Comparison of ENCODE assay signal across 7 cellular contexts in the genomic region with DNA sequence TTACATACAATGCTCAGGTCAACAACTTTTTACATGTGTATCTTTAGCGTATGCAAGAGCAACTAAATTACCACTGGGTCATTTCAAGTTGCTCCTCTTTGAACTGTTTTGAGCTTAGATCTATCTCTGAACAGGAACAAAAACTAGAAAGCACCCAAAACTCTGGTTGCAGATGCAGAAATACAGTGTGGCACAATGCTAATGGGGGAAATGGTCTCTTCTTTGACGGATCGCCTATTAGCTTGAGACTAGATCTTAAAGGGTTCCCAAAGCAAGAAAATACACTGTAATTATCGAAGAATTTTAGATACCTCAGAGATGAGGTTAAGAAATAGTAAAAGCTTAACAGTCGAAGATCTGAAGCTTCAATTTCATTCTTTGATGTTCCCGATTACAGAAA. TPM values are rescaled to one million over a fixed set of nuclear protein-coding genes. Genes with fewer than 3 reads are reported as not detected.
DNase-seq lines count a peak whose midpoint lies in the region; ATAC-seq, FAIRE-seq and TF ChIP-seq lines count a peak whose summit lies in the region.

No MANE protein-coding gene starts in this region.

- peak; percentile 64 for DNase-seq in GM12865 (ENCODE audit: low read depth)
- DNase-seq in MM.1S: peak; percentile 51
- no peak for DNase-seq in K562 (ENCODE audit: extremely low read depth in 1 of 4, low spot score in 3 of 4)
- no peak for DNase-seq in lung (ENCODE audit: low spot score)
- DNase-seq in activated effector memory CD4-positive, alpha-beta T cell treated with anti-CD3 and anti-CD28 coated beads, Interleukin-2, amount 50 U/mL, for 16 hours: no peak
- DNase-seq in hepatic stellate cell (ENCODE audit: low spot score): no peak

- no peaks in the 10 kb centered on the region for H3K27me3 ChIP-seq in MM.1S (replicated peaks; ENCODE audit: insufficient read depth, low read length)
- no peaks in the 10 kb centered on the region for H3K27me3 ChIP-seq in K562 (ENCODE audit: control insufficient read depth in 2 of 2, insufficient read depth in 2 of 2, low read length in 2 of 2)
- no peaks in the 10 kb centered on the region for H3K27me3 ChIP-seq in lung (ENCODE audit: control insufficient read depth, insufficient read depth)

- H3F3A ChIP-seq in MM.1S (ENCODE audit: insufficient read depth, low read length): peaks cover 42% of the 10 kb centered on the region

- H3K9ac ChIP-seq in MM.1S (ENCODE audit: low read length) (peak overlapping the region; percentile 86), K562 (ENCODE audit: insufficient read depth in 1 of 2, low read depth in 2 of 2, low read length in 2 of 2) (peak overlapping the region; percentile 89 to 97; a peak in 3 of 4 replicates)

- TF ChIP-seq CTCF in GM12865 (IDR thresholded peaks at IDR 0.05; ENCODE audit: insufficient read depth, low read depth, low read length, missing control alignments) (no peak), MM.1S (IDR thresholded peaks at IDR 0.05; ENCODE audit: low read length) (no peak), K562 (IDR thresholded peaks at IDR 0.05 in 2 of 3, conservative IDR thresholded peaks at IDR 0.05 in 1 of 3; ENCODE audit: insufficient read depth in 2 of 3, low read depth in 1 of 3, low read length in 3 of 3) (no peak), lung (IDR thresholded peaks at IDR 0.05; ENCODE audit: control extremely low read depth, extremely low read depth) (no peak)

- H3K9me1 ChIP-seq in K562 (ENCODE audit: control insufficient read depth, insufficient read depth, low read length): peaks cover 4% of the 10 kb centered on the region

- H3K79me2 ChIP-seq in MM.1S (ENCODE audit: low read length): peaks cover 58% of the 10 kb centered on the region
- H3K79me2 ChIP-seq in K562 (ENCODE audit: control insufficient read depth, insufficient read depth, low read length): peaks cover 57% of the 10 kb centered on the region

- in situ Hi-C loops in K562 (cut with MboI): no loop called here

- H3K9me2 ChIP-seq in MM.1S (replicated peaks; ENCODE audit: insufficient read depth, low read length): no peaks in the 10 kb centered on the region

- no peak for FAIRE-seq in K562 (lab: Jason Lieb, UNC)

- ATAC-seq in K562 (0 out of 3 replicates have a peak, but pooled peaks have one; percentile 1), lung (ENCODE audit: insufficient read depth, low FRiP score) (no peak)

- H2AFZ ChIP-seq in MM.1S (ENCODE audit: low read length) (peak overlapping the region; percentile 28; the same call in 1 of the 2 replicates), K562 (ENCODE audit: low read depth, low read length) (peak overlapping the region; percentile 91)

- H3K27ac ChIP-seq in MM.1S (ENCODE audit: low read length): peak overlapping the region; percentile 66; the same call in 1 of the 2 replicates
- H3K27ac ChIP-seq in K562 (ENCODE audit: extremely low read depth, low read depth, low read length): peak overlapping the region; percentile 86; the same call in 1 of the 3 replicates
- H3K27ac ChIP-seq in lung (ENCODE audit: low read depth in 1 of 2, low read length in 1 of 2): no peak overlapping the region
- H3K27ac ChIP-seq in urinary bladder (ENCODE audit: low read depth): no peak overlapping the region

- peak overlapping the region; percentile 90 for H3K4me3 ChIP-seq in GM12865 (ENCODE audit: low read depth, low read length)
- peak overlapping the region; percentile 71 for H3K4me3 ChIP-seq in MM.1S (ENCODE audit: low read length)
- peak overlapping the region; percentile 62 for H3K4me3 ChIP-seq in K562
- H3K4me3 ChIP-seq in lung: peak overlapping the region; percentile 52
- H3K4me3 ChIP-seq in urinary bladder (ENCODE audit: low read depth, low read length): peak overlapping the region; percentile 84

- H3K36me3 ChIP-seq in MM.1S (replicated peaks; ENCODE audit: insufficient read depth, low read length) (no peaks in the 10 kb centered on the region), K562 (ENCODE audit: control insufficient read depth, insufficient read depth, low read length) (no peaks in the 10 kb centered on the region), lung (ENCODE audit: control insufficient read depth in 2 of 2, insufficient read depth in 2 of 2, low read length in 2 of 2) (peaks cover 0 to 2% of the 10 kb centered on the region in 2 donors), urinary bladder (ENCODE audit: insufficient read depth) (no peaks in the 10 kb centered on the region)

- no peaks in the 10 kb centered on the region for H3K9me3 ChIP-seq in MM.1S (replicated peaks; ENCODE audit: insufficient read depth, low read length)
- no peaks in the 10 kb centered on the region for H3K9me3 ChIP-seq in K562 (replicated peaks; ENCODE audit: control insufficient read depth, insufficient read depth, low read depth, low read length)
- no peaks in the 10 kb centered on the region for H3K9me3 ChIP-seq in lung (ENCODE audit: control insufficient read depth in 2 of 2, insufficient read depth in 1 of 2, low read length in 1 of 2)

- WGBS in K562 (ENCODE audit: insufficient coverage, low coverage, missing lambda C conversion rate): 1% methylated on average over 6 of the region's 6 CpGs
- WGBS in lung, 2 donors: 0 to 1% methylated on average over 6 of the region's 6 CpGs
- WGBS in urinary bladder: under 1% methylated on average over 6 of the region's 6 CpGs

- H3K4me2 ChIP-seq in MM.1S (ENCODE audit: low read depth, low read length) (peak overlapping the region; percentile 85), K562 (ENCODE audit: insufficient read depth, low read length) (peak overlapping the region; percentile 78)

- H3K4me1 ChIP-seq in MM.1S (ENCODE audit: low read length) (peaks cover 71% of the 10 kb centered on the region), K562 (replicated peaks in 1 of 2; ENCODE audit: control insufficient read depth in 2 of 2, insufficient read depth in 2 of 2, low read length in 2 of 2) (peaks cover 17 to 30% of the 10 kb centered on the region in 2 experiments), lung (ENCODE audit: control insufficient read depth in 2 of 2, insufficient read depth in 2 of 2, low read length in 2 of 2) (peaks cover 13 to 19% of the 10 kb centered on the region in 2 donors), urinary bladder (ENCODE audit: insufficient read depth) (no peaks in the 10 kb centered on the region)

- no peak for TF ChIP-seq POLR2A in K562 (conservative IDR thresholded peaks at IDR 0.05)

- peaks cover 3% of the 10 kb centered on the region; the same call in 1 of the 2 replicates for H4K20me1 ChIP-seq in MM.1S (ENCODE audit: insufficient read depth, low read length)
- peaks cover 18% of the 10 kb centered on the region for H4K20me1 ChIP-seq in K562 (replicated peaks; ENCODE audit: control insufficient read depth, insufficient read depth, low read length)

- CTCF ChIA-PET in K562 (lab: Yijun Ruan, JAX; ENCODE audit: low intra/inter-chr PET ratio): interaction anchor here (0.8 kb wide), 1 partner anchor 852 kb away, joined by 4 read pairs; no protein-coding TSS in a partner anchor

- POLR2A ChIA-PET in K562 (lab: Yijun Ruan, JAX): interaction anchor here (0.8 to 3.0 kb wide), 8 partner anchors 8 to 271 kb away, joined by 3 to 22 read pairs (median 6); a partner anchor contains a TSS

- no peak for TF ChIP-seq EP300 in K562 (IDR thresholded peaks at IDR 0.05; ENCODE audit: low read length)

- intact Hi-C loops in K562 (cut with micrococcal nuclease): loop anchor here (5.0 to 10.0 kb wide), 2 partner anchors 173 to 270 kb away; a partner anchor contains a TSS

- TF ChIP-seq RAD21 in K562 (CRISPR knock-in tag; conservative IDR thresholded peaks at IDR 0.05 in 1 of 2, IDR thresholded peaks at IDR 0.05 in 1 of 2): no peak

- TSS peak; percentile 55 for BruUV-seq in K562 (replicated peaks; lab: Mats Ljungman, UMichigan)

RNA-seq across cellular contexts. Expression of a gene that starts 0.9 kb away (rescaled TPM):
- 24.1 and 28.1 TPM in 2 replicates for total RNA-seq in K562 (2011; cell fraction: chromatin; rRNA removed; ENCODE audit: low replicate concordance)
- total RNA-seq in K562 (2011; cell fraction: nucleolus; rRNA removed): 30.3 and 30.7 TPM in 2 replicates
- total RNA-seq in K562 (2011; cell fraction: nucleoplasm; rRNA removed): 19.5 and 31.0 TPM in 2 replicates
- total RNA-seq in K562 (2014; rRNA removed) (115 and 196 TPM in 2 replicates), K562 (2014; rRNA removed; fragmentation: Illumina TruSeq; extraction: Trizol) (42.4 and 43.6 TPM in 2 replicates), K562 (2015; rRNA removed; fragmentation: Illumina TruSeq; extraction: Trizol) (38.0 and 51.0 TPM in 2 replicates), K562 (2021) (40.3 and 43.1 TPM in 2 replicates), lung (10 to 100 TPM; 55.9 to 77.0 TPM), urinary bladder (104 TPM)
- polyA plus RNA-seq in K562 (2011; rRNA removed) (29.9 and 46.0 TPM in 2 replicates), K562 (2014; fragmentation: Illumina TruSeq; extraction: Trizol) (27.1 and 33.6 TPM in 2 replicates), K562 (2014; fragmentation: Nextera tagmentation; extraction: Ambion mirVana) (10 to 100 TPM in 1 of 2 experiments, 1 to 10 TPM in 1; 9.4 to 10.5 TPM), K562 (2014; rRNA removed) (18.7 and 19.9 TPM in 2 replicates), lung (10 to 100 TPM; 26.2 to 37.1 TPM), urinary bladder (47.7 TPM)
- polyA plus RNA-seq in K562 (2011; cell fraction: cytosol; rRNA removed): 13.0 and 36.8 TPM in 2 replicates
- 22.0 and 35.1 TPM in 2 replicates for polyA plus RNA-seq in K562 (2011; cell fraction: nucleus; rRNA removed)
- polyA plus RNA-seq in K562 (2012): 19.6 and 48.2 TPM in 2 replicates
- 65.6 and 72.0 TPM in 2 replicates for polyA minus RNA-seq in K562 (2011; rRNA and poly(A)+ RNA removed)
- polyA minus RNA-seq in K562 (2011; cell fraction: cytosol; rRNA and poly(A)+ RNA removed): 34.6 and 47.6 TPM in 2 replicates
- 29.4 and 35.7 TPM in 2 replicates for polyA minus RNA-seq in K562 (2011; cell fraction: nucleus; rRNA and poly(A)+ RNA removed)

RNA-seq across cellular contexts. Expression of a gene that starts 41.5 kb away (rescaled TPM):
- total RNA-seq in K562 (2011; cell fraction: chromatin; rRNA removed; ENCODE audit: low replicate concordance): 0.42 and 0.58 TPM in 2 replicates
- 1.3 TPM in 2 replicates for total RNA-seq in K562 (2011; cell fraction: nucleolus; rRNA removed)
- total RNA-seq in K562 (2011; cell fraction: nucleoplasm; rRNA removed): 0.29 and 1.8 TPM in 2 replicates
- not detected in 2 replicates for total RNA-seq in K562 (2014; rRNA removed)
- total RNA-seq in K562 (2014; rRNA removed; fragmentation: Illumina TruSeq; extraction: Trizol): 0.25 and 0.48 TPM in 2 replicates
- total RNA-seq in K562 (2015; rRNA removed; fragmentation: Illumina TruSeq; extraction: Trizol): 0.18 TPM in 1 of 2 replicates, not detected in the other
- 0.33 and 0.83 TPM in 2 replicates for total RNA-seq in K562 (2021)
- polyA plus RNA-seq in K562 (2011; rRNA removed): 0.50 TPM in 1 of 2 replicates, not detected in the other
- polyA plus RNA-seq in K562 (2011; cell fraction: cytosol; rRNA removed): 0.04 and 0.27 TPM in 2 replicates
- polyA plus RNA-seq in K562 (2011; cell fraction: nucleus; rRNA removed): 0.11 and 0.21 TPM in 2 replicates
- polyA plus RNA-seq in K562 (2012): 0.26 and 1.4 TPM in 2 replicates
- 0.48 and 0.54 TPM in 2 replicates for polyA plus RNA-seq in K562 (2014; fragmentation: Illumina TruSeq; extraction: Trizol)
- under 1 TPM; 0.36 to 0.44 TPM for polyA plus RNA-seq in K562 (2014; fragmentation: Nextera tagmentation; extraction: Ambion mirVana)
- 0.32 TPM in 1 of 2 replicates, not detected in the other for polyA plus RNA-seq in K562 (2014; rRNA removed)
- 0.36 and 0.74 TPM in 2 replicates for polyA minus RNA-seq in K562 (2011; rRNA and poly(A)+ RNA removed)
- not detected in 2 replicates for polyA minus RNA-seq in K562 (2011; cell fraction: cytosol; rRNA and poly(A)+ RNA removed)
- not detected in 2 replicates for polyA minus RNA-seq in K562 (2011; cell fraction: nucleus; rRNA and poly(A)+ RNA removed)
- 10 to 100 TPM in 1 of 2 donors, 1 to 10 TPM in 1; 4.7 to 15.6 TPM for total RNA-seq in lung
- polyA plus RNA-seq in lung: 10 to 100 TPM; 27.0 to 85.8 TPM
- 11.7 TPM for total RNA-seq in urinary bladder
- 395 TPM for polyA plus RNA-seq in urinary bladder

Comparison
In these comparisons a context has a peak if more than half of its experiments do, and no peak if none do; other contexts are left out.
1. DNase-seq: peak in GM12865 (single experiment) and MM.1S (single experiment); none in K562 (0 of 4), lung (single experiment), activated effector memory CD4-positive, alpha-beta T cell treated with anti-CD3 and anti-CD28 coated beads, Interleukin-2, amount 50 U/mL, for 16 hours (single experiment) and hepatic stellate cell (single experiment).
2. H3K27ac ChIP-seq: peak in MM.1S (single experiment) and K562 (single experiment); none in lung (0 of 2) and urinary bladder (single experiment).
3. Peak in every context shown above with its lines, with median percentiles within 50 percentile points of each other: H3K4me3 ChIP-seq.